18 cellular contexts compared by ENCODE assay signal in the genomic region with DNA sequence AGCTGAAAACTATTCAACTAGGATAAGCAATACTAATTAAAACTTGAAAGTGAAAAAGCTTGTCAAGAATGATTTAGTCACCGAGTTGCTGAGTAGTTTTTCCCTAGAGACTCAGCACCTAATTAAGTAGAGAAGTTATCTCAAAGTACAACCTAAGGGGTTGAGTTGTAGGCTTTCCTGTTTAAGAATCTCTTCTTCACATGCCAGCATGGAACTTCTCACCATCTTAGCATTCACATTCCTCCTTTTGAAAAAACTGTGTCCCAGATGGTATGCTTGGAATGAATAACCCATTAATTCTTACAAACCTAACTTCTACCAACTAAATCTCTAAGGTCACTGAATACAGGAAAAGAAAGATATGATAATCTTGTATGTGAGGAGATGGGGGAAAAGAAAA.
DNase-seq lines count a peak whose midpoint lies in the region; ATAC-seq and TF ChIP-seq lines count a peak whose summit lies in the region.
"Had no signal": no experiment of that assay in that cellular context is flagged by ENCODE, and none has a peak within 500 bp of the region (broad histone marks: within the 10 kb centered on the region; RNA-seq: fewer than 3 reads in every experiment).

No MANE protein-coding gene starts in this region.

- DNase-seq in AG20443 (ENCODE audit: low spot score) (peak; percentile 51), HS-27A (ENCODE audit: low read depth) (peak; percentile 26), fibroblast of the aortic adventitia (ENCODE audit: low read depth) (peak; percentile 13), NCI-H2196 treated with DMSO at 0.1 percent for 48 hours (lab: John Stamatoyannopoulos, UW; ENCODE audit: unreplicated experiment) (no peak), NOMO-1 treated with dmso at 0.1 percent for 144 hours (lab: John Stamatoyannopoulos, UW; ENCODE audit: unreplicated experiment) (no peak), NCI-H1417 treated with DMSO at 0.1 percent for 48 hours (lab: John Stamatoyannopoulos, UW) (no peak)
- DNase-seq in activated T-cell treated with anti-CD3 and anti-CD28 coated beads, Interleukin-2, amount 50 U/mL, for 72 hours = no peak
- DNase-seq: DMS 273 treated with DMSO at 0.1 percent for 48 hours; Kasumi-1; NCI-H1105; NCI-H187; NCI-H446; NK-92 treated with Interleukin-12 subunit alpha and Interleukin-12 subunit beta, amount 100 ng/mL, for 24 hours; OCI-M1; RPMI8226; SIG-M5 had no signal

- no peaks in the 10 kb centered on the region for H3K4me1 Mint-ChIP-seq in activated T-cell treated with anti-CD3 and anti-CD28 coated beads, Interleukin-2, amount 50 U/mL, for 72 hours (ENCODE audit: low read depth)
- H3K4me1 Mint-ChIP-seq: IgD-negative memory B cell had no signal

- H3K9me3 Mint-ChIP-seq in activated T-cell treated with anti-CD3 and anti-CD28 coated beads, Interleukin-2, amount 50 U/mL, for 72 hours = no peaks in the 10 kb centered on the region

- no peak overlapping the region for H3K27ac Mint-ChIP-seq in activated T-cell treated with anti-CD3 and anti-CD28 coated beads, Interleukin-2, amount 50 U/mL, for 72 hours
- H3K27ac Mint-ChIP-seq: IgD-negative memory B cell had no signal

- ATAC-seq in activated T-cell treated with anti-CD3 and anti-CD28 coated beads, Interleukin-2, amount 50 U/mL, for 72 hours (replicated peaks in 1 of 2) = no peak

- H3K27me3 Mint-ChIP-seq in activated T-cell treated with anti-CD3 and anti-CD28 coated beads, Interleukin-2, amount 50 U/mL, for 72 hours (ENCODE audit: low read depth) = no peaks in the 10 kb centered on the region

- no peak overlapping the region for H3K4me3 ChIP-seq in fibroblast of the aortic adventitia (ENCODE audit: low read depth, low read length)
- H3K4me3 ChIP-seq: BLaER1 treated with 17β-estradiol and CSF1 and Interleukin-3, amounts not matched to agents 10 nM and 100 nM had no signal

- no peak overlapping the region for H3K4me3 Mint-ChIP-seq in activated T-cell treated with anti-CD3 and anti-CD28 coated beads, Interleukin-2, amount 50 U/mL, for 72 hours
- H3K4me3 Mint-ChIP-seq: IgD-negative memory B cell had no signal

- no peaks in the 10 kb centered on the region for H3K36me3 Mint-ChIP-seq in activated T-cell treated with anti-CD3 and anti-CD28 coated beads, Interleukin-2, amount 50 U/mL, for 72 hours (ENCODE audit: insufficient read depth in 2 of 2)
- H3K36me3 Mint-ChIP-seq: IgD-negative memory B cell had no signal

- no peak for TF ChIP-seq CTCF in fibroblast of the aortic adventitia (IDR thresholded peaks at IDR 0.05; ENCODE audit: insufficient read depth, low read length)

Comparison
In these comparisons a context has a peak if more than half of its experiments do, and no peak if none do; other contexts are left out.
1. DNase-seq: peak in AG20443 (single experiment), HS-27A (single experiment) and fibroblast of the aortic adventitia (single experiment); none in NCI-H2196 treated with DMSO at 0.1 percent for 48 hours (single experiment), NOMO-1 treated with dmso at 0.1 percent for 144 hours (single experiment), activated T-cell treated with anti-CD3 and anti-CD28 coated beads, Interleukin-2, amount 50 U/mL, for 72 hours (0 of 2) and NCI-H1417 treated with DMSO at 0.1 percent for 48 hours (single experiment).